In genomic region chr2:68432696-68433658, GRCh38 we compare ENCODE assay signal across 16 cellular contexts.
"Had no signal": no experiment of that assay in that cellular context is flagged by ENCODE, and none has a peak within 500 bp of the region (broad histone marks: within the 10 kb centered on the region; RNA-seq: fewer than 3 reads in every experiment).

No MANE protein-coding gene starts in this region.

- H3K36me3 Mint-ChIP-seq: activated CD4-positive, alpha-beta memory T cell treated with anti-CD3 and anti-CD28 coated beads for 36 hours; activated naive CD8-positive, alpha-beta T cell treated with anti-CD3 and anti-CD28 coated beads for 36 hours had no signal

- H3K36me3 ChIP-seq: breast epithelium, uterus had no signal

- H3K9me3 Mint-ChIP-seq: activated CD4-positive, alpha-beta memory T cell treated with anti-CD3 and anti-CD28 coated beads for 36 hours; activated naive CD8-positive, alpha-beta T cell treated with anti-CD3 and anti-CD28 coated beads for 36 hours; nephron; stimulated activated naive CD8-positive, alpha-beta T cell treated with anti-CD3 and anti-CD28 coated beads, Interleukin-15, Interleukin-2, amounts not matched to agents 100 ng/mL and 50 ng/mL, for 24 hours had no signal

- DNase-seq: activated CD4-positive, alpha-beta memory T cell treated with anti-CD3 and anti-CD28 coated beads for 36 hours; activated CD4-positive, CD25-positive, alpha-beta regulatory T cell treated with anti-CD3 and anti-CD28 coated beads, Interleukin-2, amount 50 U/mL, for 72 hours; activated gamma-delta T cell treated with Interleukin-2 at 50 U/mL for 16 hours; activated naive CD8-positive, alpha-beta T cell treated with anti-CD3 and anti-CD28 coated beads for 36 hours; activated T-cell treated with anti-CD3 and anti-CD28 coated beads, Interleukin-2, amount 50 U/mL, for 48 hours; dorsolateral prefrontal cortex; foreskin melanocyte; head of caudate nucleus; mammary epithelial cell; stimulated activated CD4-positive, alpha-beta T cell treated with anti-CD3 and anti-CD28 coated beads, Interleukin-4, amount 100 ng/mL, for 1 hour; stimulated activated CD8-positive, alpha-beta memory T cell treated with anti-CD3 and anti-CD28 coated beads, Interleukin-4, amount 100 ng/mL, for 48 hours; testis; uterus had no signal

- H3K4me3 ChIP-seq: breast epithelium, dorsolateral prefrontal cortex, testis, uterus had no signal

- H3K27ac Mint-ChIP-seq: activated CD4-positive, alpha-beta memory T cell treated with anti-CD3 and anti-CD28 coated beads for 36 hours; activated naive CD8-positive, alpha-beta T cell treated with anti-CD3 and anti-CD28 coated beads for 36 hours; nephron; stimulated activated naive CD8-positive, alpha-beta T cell treated with anti-CD3 and anti-CD28 coated beads, Interleukin-15, Interleukin-2, amounts not matched to agents 100 ng/mL and 50 ng/mL, for 24 hours had no signal

- H3K27ac ChIP-seq: breast epithelium, dorsolateral prefrontal cortex, testis, uterus had no signal

- H3K27me3 Mint-ChIP-seq: activated CD4-positive, alpha-beta memory T cell treated with anti-CD3 and anti-CD28 coated beads for 36 hours; activated naive CD8-positive, alpha-beta T cell treated with anti-CD3 and anti-CD28 coated beads for 36 hours; stimulated activated naive CD8-positive, alpha-beta T cell treated with anti-CD3 and anti-CD28 coated beads, Interleukin-15, Interleukin-2, amounts not matched to agents 100 ng/mL and 50 ng/mL, for 24 hours had no signal

- H3K4me1 ChIP-seq: breast epithelium, uterus had no signal

- H3K9me3 ChIP-seq: breast epithelium, testis, uterus had no signal

- H3K27me3 ChIP-seq: breast epithelium, dorsolateral prefrontal cortex, testis, uterus had no signal

- H3K4me1 Mint-ChIP-seq: activated naive CD8-positive, alpha-beta T cell treated with anti-CD3 and anti-CD28 coated beads for 36 hours had no signal

- H3K4me3 Mint-ChIP-seq: activated CD4-positive, alpha-beta memory T cell treated with anti-CD3 and anti-CD28 coated beads for 36 hours; activated naive CD8-positive, alpha-beta T cell treated with anti-CD3 and anti-CD28 coated beads for 36 hours; nephron; stimulated activated naive CD8-positive, alpha-beta T cell treated with anti-CD3 and anti-CD28 coated beads, Interleukin-15, Interleukin-2, amounts not matched to agents 100 ng/mL and 50 ng/mL, for 24 hours had no signal
